12 cellular contexts compared by ENCODE assay signal in genomic region chr11:17735823-17736772, GRCh38. TPM values are rescaled to one million over a fixed set of nuclear protein-coding genes. Genes with fewer than 3 reads are reported as not detected.
A peak's percentile ranks its signal among the peaks of the same experiment; 100 is the strongest.
DNase-seq lines count a peak whose midpoint lies in the region; ATAC-seq and TF ChIP-seq lines count a peak whose summit lies in the region.
"Had no signal": no experiment of that assay in that cellular context is flagged by ENCODE, and none has a peak within 500 bp of the region (broad histone marks: within the 10 kb centered on the region; RNA-seq: fewer than 3 reads in every experiment).

No MANE protein-coding gene starts in this region.

- CTCF ChIA-PET in WTC11 (lab: Charles Lee), result interaction anchor here (0.6 to 4.3 kb wide), 30 partner anchors 8 to 242 kb away, joined by 3 to 83 read pairs (median 5); partner anchors contain the start of gene MYOD1

- no peak overlapping the region for H3K27ac Mint-ChIP-seq in WTC11

- no peaks in the 10 kb centered on the region for H3K9me3 ChIP-seq in right atrium auricular region
- H3K9me3 ChIP-seq: heart left ventricle had no signal

- H3K27me3 Mint-ChIP-seq in WTC11 (ENCODE audit: low read depth), result peaks cover 31% of the 10 kb centered on the region

- DNase-seq in cardiac septum (ENCODE audit: low spot score) (peak; percentile 46), right atrium auricular region (ENCODE audit: low spot score) (no peak), WTC11 (ENCODE audit: low spot score) (peak; percentile 40), mesenteric fat pad (ENCODE audit: low spot score) (peak; percentile 85), NCI-H345 (lab: John Stamatoyannopoulos, UW) (no peak), ecto neural progenitor cell (ENCODE audit: low spot score) (no peak)
- no peak for DNase-seq in stimulated activated CD4-positive, alpha-beta T cell treated with anti-CD3 and anti-CD28 coated beads, Interleukin-15, amount 100 ng/mL, for 24 hours
- DNase-seq: stimulated activated CD8-positive, alpha-beta memory T cell treated with anti-CD3 and anti-CD28 coated beads, Interleukin-4, amount 100 ng/mL, for 48 hours had no signal

- H3K36me3 ChIP-seq in right atrium auricular region, result no peaks in the 10 kb centered on the region
- H3K36me3 ChIP-seq: heart left ventricle had no signal

- H3K27me3 ChIP-seq in right atrium auricular region, result peaks cover 5 to 34% of the 10 kb centered on the region in 2 donors

- H3K9me3 Mint-ChIP-seq in WTC11, result no peaks in the 10 kb centered on the region
- H3K9me3 Mint-ChIP-seq: central memory CD8-positive, alpha-beta T cell had no signal

- intact Hi-C loops in cardiac septum (cut with DNase I), result no loop called here

- H3K4me1 ChIP-seq in right atrium auricular region, result peaks cover 0 to 20% of the 10 kb centered on the region in 2 donors

- H3K4me1 Mint-ChIP-seq in WTC11, result peaks cover 11% of the 10 kb centered on the region
- H3K4me1 Mint-ChIP-seq: central memory CD8-positive, alpha-beta T cell had no signal

- peak overlapping the region in 1 of 2 donors; percentile 48 for H3K4me3 ChIP-seq in right atrium auricular region

- no peak overlapping the region for H3K27ac ChIP-seq in right atrium auricular region
- H3K27ac ChIP-seq: heart left ventricle had no signal

- POLR2A ChIA-PET in WTC11 (lab: Charles Lee), result interaction anchor here (0.8 to 1.1 kb wide), 2 partner anchors 10 to 189 kb away, joined by 3 read pairs; partner anchors contain the start of gene OTOG

- TF ChIP-seq CTCF in right atrium auricular region (IDR thresholded peaks at IDR 0.05) (peak in 1 of 2 donors; percentile 35), WTC11 (IDR thresholded peaks at IDR 0.05) (peak; percentile 52; the same call in 1 of the 2 replicates)

- ATAC-seq in WTC11 (no peak), HG02970 (IDR thresholded peaks at IDR 0.05; ENCODE audit: low FRiP score, unreplicated experiment) (no peak)

- H3K36me3 Mint-ChIP-seq in WTC11, result no peaks in the 10 kb centered on the region

- H3K4me3 Mint-ChIP-seq in WTC11, result peak overlapping the region; percentile 60
- H3K4me3 Mint-ChIP-seq: central memory CD8-positive, alpha-beta T cell had no signal

TF ChIP-seq in WTC11, 78 proteins besides CTCF, POLR2A, EP300 and RAD21 (continues in another document):
- TF ChIP-seq ERG (CRISPR knock-in tag; IDR thresholded peaks at IDR 0.05) (no peak), SMAD4 (CRISPR knock-in tag; IDR thresholded peaks at IDR 0.05) (peak; percentile 95), ZNF263 (CRISPR knock-in tag; IDR thresholded peaks at IDR 0.05; ENCODE audit: low read depth) (peak; percentile 65), ZNF396 (CRISPR knock-in tag; IDR thresholded peaks at IDR 0.05; ENCODE audit: borderline replicate concordance) (no peak), TEAD1 (CRISPR knock-in tag; IDR thresholded peaks at IDR 0.05) (peak; percentile 98), CREM (CRISPR knock-in tag; IDR thresholded peaks at IDR 0.05) (peak; percentile 61; the same call in 1 of the 2 replicates), E2F4 (CRISPR knock-in tag; IDR thresholded peaks at IDR 0.05; ENCODE audit: borderline replicate concordance, low read depth) (peak; percentile 90), TEAD4 (CRISPR knock-in tag; IDR thresholded peaks at IDR 0.05) (peak; percentile 95), GABPB1 (CRISPR knock-in tag; IDR thresholded peaks at IDR 0.05) (no peak), JUN (CRISPR knock-in tag; IDR thresholded peaks at IDR 0.05) (peak; percentile 97), TCF7 (CRISPR knock-in tag; IDR thresholded peaks at IDR 0.05; ENCODE audit: low read depth) (peak; percentile 97; the same call in 1 of the 2 replicates), ZNF425 (CRISPR knock-in tag; conservative IDR thresholded peaks at IDR 0.05) (no peak), ZMAT4 (CRISPR knock-in tag; IDR thresholded peaks at IDR 0.05) (no peak), E2F5 (CRISPR knock-in tag; IDR thresholded peaks at IDR 0.05) (peak; percentile 79), ARID4B (CRISPR knock-in tag; IDR thresholded peaks at IDR 0.05; ENCODE audit: borderline replicate concordance) (peak; percentile 99)

RNA-seq across cellular contexts. Expression of gene KCNC1, which starts 1.5 kb away (rescaled TPM):
- total RNA-seq in cardiac septum (0.05 TPM), right atrium auricular region (not detected), WTC11 (2021) (0.09 to 0.21 TPM (median 0.20 TPM) in 3 replicates), mesenteric fat pad (not detected)
- total RNA-seq: omental fat pad had no signal

RNA-seq across cellular contexts. Expression of gene MYOD1, which starts 16.7 kb away (rescaled TPM):
- not detected for total RNA-seq in cardiac septum
- total RNA-seq in right atrium auricular region, result not detected
- not detected in 3 replicates for total RNA-seq in WTC11 (2021)
- not detected for total RNA-seq in mesenteric fat pad
- total RNA-seq: heart left ventricle, omental fat pad had no signal

Comparison
In these comparisons a context has a peak if more than half of its experiments do, and no peak if none do; other contexts are left out.
1. DNase-seq: peak in cardiac septum (single experiment), WTC11 (single experiment) and mesenteric fat pad (single experiment); none in right atrium auricular region (single experiment), NCI-H345 (single experiment), stimulated activated CD4-positive, alpha-beta T cell treated with anti-CD3 and anti-CD28 coated beads, Interleukin-15, amount 100 ng/mL, for 24 hours (single experiment) and ecto neural progenitor cell (single experiment).